10 cellular contexts compared by ENCODE assay signal in genomic region chr11:76288166-76288978, GRCh38.
A peak's percentile ranks its signal among the peaks of the same experiment; 100 is the strongest.
DNase-seq lines count a peak whose midpoint lies in the region; ATAC-seq lines count a peak whose summit lies in the region.
"Had no signal": no experiment of that assay in that cellular context is flagged by ENCODE, and none has a peak within 500 bp of the region (broad histone marks: within the 10 kb centered on the region; RNA-seq: fewer than 3 reads in every experiment).

No MANE protein-coding gene starts in this region.

- no peaks in the 10 kb centered on the region for H3K9me3 Mint-ChIP-seq in CD8-positive, alpha-beta memory T cell

- H3K27me3 ChIP-seq in CD8-positive, alpha-beta memory T cell (ENCODE audit: insufficient read depth, low read length, poor library complexity, severe bottlenecking): no peaks in the 10 kb centered on the region
- no peaks in the 10 kb centered on the region for H3K27me3 ChIP-seq in Karpas-422 (ENCODE audit: low read length)

- no peaks in the 10 kb centered on the region for H4K20me1 ChIP-seq in Karpas-422 (ENCODE audit: insufficient read depth, low read depth, low read length)

- H3K36me3 ChIP-seq in CD8-positive, alpha-beta memory T cell (ENCODE audit: insufficient read depth, low read length): no peaks in the 10 kb centered on the region
- no peaks in the 10 kb centered on the region for H3K36me3 ChIP-seq in Karpas-422 (ENCODE audit: insufficient read depth, low read length)

- H3K4me3 ChIP-seq in CD8-positive, alpha-beta memory T cell (ENCODE audit: low read length): peak overlapping the region; percentile 7
- H3K4me3 ChIP-seq in Karpas-422 (ENCODE audit: low read length): no peak overlapping the region

- peak overlapping the region; percentile 36; the same call in 1 of the 2 replicates for H2AFZ ChIP-seq in Karpas-422 (ENCODE audit: low read length)

- H3K9me2 ChIP-seq in Karpas-422 (replicated peaks; ENCODE audit: insufficient read depth, low read length): no peaks in the 10 kb centered on the region

- H3K9me3 ChIP-seq in CD8-positive, alpha-beta memory T cell (ENCODE audit: low read length): no peaks in the 10 kb centered on the region
- H3K9me3 ChIP-seq in Karpas-422 (ENCODE audit: low read length): no peaks in the 10 kb centered on the region

- H3K79me2 ChIP-seq in Karpas-422 (ENCODE audit: low read length): no peaks in the 10 kb centered on the region

- H3K4me2 ChIP-seq in Karpas-422 (ENCODE audit: low read depth, low read length, poor library complexity, severe bottlenecking): no peak overlapping the region

- no peak overlapping the region for H3K9ac ChIP-seq in Karpas-422 (ENCODE audit: low read length)

- POLR2A ChIA-PET in CD8-positive, alpha-beta memory T cell (lab: Charles Lee): interaction anchor here (1.0 kb wide), 1 partner anchor 79 kb away, joined by 4 read pairs; no protein-coding TSS in a partner anchor

- peaks cover 37% of the 10 kb centered on the region for H3K4me1 ChIP-seq in CD8-positive, alpha-beta memory T cell (ENCODE audit: insufficient read depth, low read length)
- peaks cover 6% of the 10 kb centered on the region for H3K4me1 ChIP-seq in Karpas-422 (ENCODE audit: low read length)

- H3K4me3 Mint-ChIP-seq in CD8-positive, alpha-beta memory T cell: peak overlapping the region in 6 of 7 donors; percentile 26 to 66 (median 62)

- no peak overlapping the region for H3K27ac ChIP-seq in CD8-positive, alpha-beta memory T cell (ENCODE audit: low read depth, low read length)
- H3K27ac ChIP-seq in Karpas-422 (ENCODE audit: low read length): no peak overlapping the region
- H3K27ac ChIP-seq: RWPE1 had no signal

- no peaks in the 10 kb centered on the region for H3K36me3 Mint-ChIP-seq in CD8-positive, alpha-beta memory T cell

- H3K4me1 Mint-ChIP-seq in CD8-positive, alpha-beta memory T cell: peaks cover 26 to 36% (median 28%) of the 10 kb centered on the region in 3 donors

- ATAC-seq in GM21576 (IDR thresholded peaks at IDR 0.05; ENCODE audit: unreplicated experiment): no peak

- CTCF ChIA-PET in CD8-positive, alpha-beta memory T cell (lab: Charles Lee): interaction anchor here (1.7 to 2.5 kb wide), 2 partner anchors 30 to 80 kb away, joined by 9 to 13 read pairs; no protein-coding TSS in a partner anchor

- H3K27me3 Mint-ChIP-seq in CD8-positive, alpha-beta memory T cell: no peaks in the 10 kb centered on the region

- peak in 1 of 5 donors; percentile 30 for DNase-seq in CD8-positive, alpha-beta memory T cell
- DNase-seq in Karpas-422: no peak
- peak; percentile 48 to 53 for DNase-seq in activated T-cell treated with anti-CD3 and anti-CD28 coated beads, Interleukin-2, amount 50 U/mL, for 48 hours
- DNase-seq in islet precursor cell: peak; percentile 52
- DNase-seq in NCI-H526 treated with DMSO at 0.1 percent for 48 hours (lab: John Stamatoyannopoulos, UW): no peak
- no peak for DNase-seq in C1 segment of cervical spinal cord (lab: John Stamatoyannopoulos, UW)
- no peak for DNase-seq in GM19240 (ENCODE audit: insufficient read length, low spot score)
- DNase-seq: NCI-H1436 treated with DMSO at 0.1 percent for 48 hours had no signal

- peak overlapping the region; percentile 52 to 94 (median 75) for H3K27ac Mint-ChIP-seq in CD8-positive, alpha-beta memory T cell

Comparison
In these comparisons a context has a peak if more than half of its experiments do, and no peak if none do; other contexts are left out.
1. DNase-seq: peak in activated T-cell treated with anti-CD3 and anti-CD28 coated beads, Interleukin-2, amount 50 U/mL, for 48 hours (2 of 2) and islet precursor cell (single experiment); none in Karpas-422 (single experiment), NCI-H526 treated with DMSO at 0.1 percent for 48 hours (single experiment), C1 segment of cervical spinal cord (0 of 14) and GM19240 (single experiment).